ENCODE assay signal across 3 cellular contexts in genomic region chr5:169165052-169165451, GRCh38.
TF ChIP-seq lines count a peak whose summit lies in the region.

No MANE protein-coding gene starts in this region.

TF ChIP-seq in SK-N-SH, 30 proteins besides CTCF, POLR2A, EP300 and RAD21 (continues in another document):
- TF ChIP-seq, protein P1, sequence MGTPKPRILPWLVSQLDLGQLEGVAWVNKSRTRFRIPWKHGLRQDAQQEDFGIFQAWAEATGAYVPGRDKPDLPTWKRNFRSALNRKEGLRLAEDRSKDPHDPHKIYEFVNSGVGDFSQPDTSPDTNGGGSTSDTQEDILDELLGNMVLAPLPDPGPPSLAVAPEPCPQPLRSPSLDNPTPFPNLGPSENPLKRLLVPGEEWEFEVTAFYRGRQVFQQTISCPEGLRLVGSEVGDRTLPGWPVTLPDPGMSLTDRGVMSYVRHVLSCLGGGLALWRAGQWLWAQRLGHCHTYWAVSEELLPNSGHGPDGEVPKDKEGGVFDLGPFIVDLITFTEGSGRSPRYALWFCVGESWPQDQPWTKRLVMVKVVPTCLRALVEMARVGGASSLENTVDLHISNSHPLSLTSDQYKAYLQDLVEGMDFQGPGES (IDR thresholded peaks at IDR 0.05; ENCODE audit: low read depth, low read length) = no peak
- TF ChIP-seq SIN3A (IDR thresholded peaks at IDR 0.05; ENCODE audit: borderline replicate concordance, low read depth, low read length) (no peak), ELF1 (IDR thresholded peaks at IDR 0.05) (no peak), SMC3 (IDR thresholded peaks at IDR 0.05; ENCODE audit: low read depth, low read length) (no peak), EZH2phosphoT487 (IDR thresholded peaks at IDR 0.05; ENCODE audit: borderline replicate concordance, low read depth) (no peak), PBX3 (IDR thresholded peaks at IDR 0.05) (no peak), FOXJ3 (CRISPR knock-in tag; IDR thresholded peaks at IDR 0.05) (no peak), FOSL2 (IDR thresholded peaks at IDR 0.05; ENCODE audit: borderline replicate concordance, low read depth) (no peak)
- TF ChIP-seq, protein P2, sequence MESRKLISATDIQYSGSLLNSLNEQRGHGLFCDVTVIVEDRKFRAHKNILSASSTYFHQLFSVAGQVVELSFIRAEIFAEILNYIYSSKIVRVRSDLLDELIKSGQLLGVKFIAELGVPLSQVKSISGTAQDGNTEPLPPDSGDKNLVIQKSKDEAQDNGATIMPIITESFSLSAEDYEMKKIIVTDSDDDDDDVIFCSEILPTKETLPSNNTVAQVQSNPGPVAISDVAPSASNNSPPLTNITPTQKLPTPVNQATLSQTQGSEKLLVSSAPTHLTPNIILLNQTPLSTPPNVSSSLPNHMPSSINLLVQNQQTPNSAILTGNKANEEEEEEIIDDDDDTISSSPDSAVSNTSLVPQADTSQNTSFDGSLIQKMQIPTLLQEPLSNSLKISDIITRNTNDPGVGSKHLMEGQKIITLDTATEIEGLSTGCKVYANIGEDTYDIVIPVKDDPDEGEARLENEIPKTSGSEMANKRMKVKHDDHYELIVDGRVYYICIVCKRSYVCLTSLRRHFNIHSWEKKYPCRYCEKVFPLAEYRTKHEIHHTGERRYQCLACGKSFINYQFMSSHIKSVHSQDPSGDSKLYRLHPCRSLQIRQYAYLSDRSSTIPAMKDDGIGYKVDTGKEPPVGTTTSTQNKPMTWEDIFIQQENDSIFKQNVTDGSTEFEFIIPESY (IDR thresholded peaks at IDR 0.05; ENCODE audit: borderline replicate concordance, low read depth) = no peak
- TF ChIP-seq, protein P3, sequence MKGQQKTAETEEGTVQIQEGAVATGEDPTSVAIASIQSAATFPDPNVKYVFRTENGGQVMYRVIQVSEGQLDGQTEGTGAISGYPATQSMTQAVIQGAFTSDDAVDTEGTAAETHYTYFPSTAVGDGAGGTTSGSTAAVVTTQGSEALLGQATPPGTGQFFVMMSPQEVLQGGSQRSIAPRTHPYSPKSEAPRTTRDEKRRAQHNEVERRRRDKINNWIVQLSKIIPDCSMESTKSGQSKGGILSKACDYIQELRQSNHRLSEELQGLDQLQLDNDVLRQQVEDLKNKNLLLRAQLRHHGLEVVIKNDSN (IDR thresholded peaks at IDR 0.05; ENCODE audit: borderline replicate concordance, low read depth) = no peak

TF ChIP-seq in SK-N-SH treated with all-trans-retinoic acid at 6 μM for 48 hours, 23 proteins besides CTCF, POLR2A, EP300 and RAD21:
- TF ChIP-seq ZFP30 (CRISPR knock-in tag; IDR thresholded peaks at IDR 0.05) (no peak), PPARA (CRISPR knock-in tag; IDR thresholded peaks at IDR 0.05; ENCODE audit: borderline replicate concordance) (no peak), CSRNP3 (CRISPR knock-in tag; IDR thresholded peaks at IDR 0.05) (no peak), ESRRG (CRISPR knock-in tag; IDR thresholded peaks at IDR 0.05) (no peak), ZNF70 (CRISPR knock-in tag; IDR thresholded peaks at IDR 0.05) (no peak), OSR1 (CRISPR knock-in tag; IDR thresholded peaks at IDR 0.05) (no peak), ZNF565 (CRISPR knock-in tag; conservative IDR thresholded peaks at IDR 0.05; ENCODE audit: low read depth) (no peak), ZFP3 (CRISPR knock-in tag; IDR thresholded peaks at IDR 0.05) (no peak), ISL1 (CRISPR knock-in tag; IDR thresholded peaks at IDR 0.05) (no peak), POU6F1 (CRISPR knock-in tag; IDR thresholded peaks at IDR 0.05; ENCODE audit: borderline replicate concordance, low read depth) (no peak), RARB (CRISPR knock-in tag; IDR thresholded peaks at IDR 0.05) (no peak), SNAI2 (CRISPR knock-in tag; IDR thresholded peaks at IDR 0.05) (no peak), BACH2 (CRISPR knock-in tag; IDR thresholded peaks at IDR 0.05; ENCODE audit: borderline replicate concordance) (no peak), TOX (CRISPR knock-in tag; IDR thresholded peaks at IDR 0.05; ENCODE audit: borderline replicate concordance) (no peak)
- TF ChIP-seq, protein P4, sequence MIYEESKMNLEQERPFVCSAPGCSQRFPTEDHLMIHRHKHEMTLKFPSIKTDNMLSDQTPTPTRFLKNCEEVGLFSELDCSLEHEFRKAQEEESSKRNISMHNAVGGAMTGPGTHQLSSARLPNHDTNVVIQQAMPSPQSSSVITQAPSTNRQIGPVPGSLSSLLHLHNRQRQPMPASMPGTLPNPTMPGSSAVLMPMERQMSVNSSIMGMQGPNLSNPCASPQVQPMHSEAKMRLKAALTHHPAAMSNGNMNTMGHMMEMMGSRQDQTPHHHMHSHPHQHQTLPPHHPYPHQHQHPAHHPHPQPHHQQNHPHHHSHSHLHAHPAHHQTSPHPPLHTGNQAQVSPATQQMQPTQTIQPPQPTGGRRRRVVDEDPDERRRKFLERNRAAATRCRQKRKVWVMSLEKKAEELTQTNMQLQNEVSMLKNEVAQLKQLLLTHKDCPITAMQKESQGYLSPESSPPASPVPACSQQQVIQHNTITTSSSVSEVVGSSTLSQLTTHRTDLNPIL (CRISPR knock-in tag; IDR thresholded peaks at IDR 0.05; ENCODE audit: low read depth) = no peak
- TF ChIP-seq, protein P5, sequence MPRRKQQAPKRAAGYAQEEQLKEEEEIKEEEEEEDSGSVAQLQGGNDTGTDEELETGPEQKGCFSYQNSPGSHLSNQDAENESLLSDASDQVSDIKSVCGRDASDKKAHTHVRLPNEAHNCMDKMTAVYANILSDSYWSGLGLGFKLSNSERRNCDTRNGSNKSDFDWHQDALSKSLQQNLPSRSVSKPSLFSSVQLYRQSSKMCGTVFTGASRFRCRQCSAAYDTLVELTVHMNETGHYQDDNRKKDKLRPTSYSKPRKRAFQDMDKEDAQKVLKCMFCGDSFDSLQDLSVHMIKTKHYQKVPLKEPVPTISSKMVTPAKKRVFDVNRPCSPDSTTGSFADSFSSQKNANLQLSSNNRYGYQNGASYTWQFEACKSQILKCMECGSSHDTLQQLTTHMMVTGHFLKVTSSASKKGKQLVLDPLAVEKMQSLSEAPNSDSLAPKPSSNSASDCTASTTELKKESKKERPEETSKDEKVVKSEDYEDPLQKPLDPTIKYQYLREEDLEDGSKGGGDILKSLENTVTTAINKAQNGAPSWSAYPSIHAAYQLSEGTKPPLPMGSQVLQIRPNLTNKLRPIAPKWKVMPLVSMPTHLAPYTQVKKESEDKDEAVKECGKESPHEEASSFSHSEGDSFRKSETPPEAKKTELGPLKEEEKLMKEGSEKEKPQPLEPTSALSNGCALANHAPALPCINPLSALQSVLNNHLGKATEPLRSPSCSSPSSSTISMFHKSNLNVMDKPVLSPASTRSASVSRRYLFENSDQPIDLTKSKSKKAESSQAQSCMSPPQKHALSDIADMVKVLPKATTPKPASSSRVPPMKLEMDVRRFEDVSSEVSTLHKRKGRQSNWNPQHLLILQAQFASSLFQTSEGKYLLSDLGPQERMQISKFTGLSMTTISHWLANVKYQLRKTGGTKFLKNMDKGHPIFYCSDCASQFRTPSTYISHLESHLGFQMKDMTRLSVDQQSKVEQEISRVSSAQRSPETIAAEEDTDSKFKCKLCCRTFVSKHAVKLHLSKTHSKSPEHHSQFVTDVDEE (CRISPR knock-in tag; IDR thresholded peaks at IDR 0.05) = no peak
TF ChIP-seq in SK-N-SH treated with all-trans-retinoic acid at 6 μM for 48 hours: peak in this region for 0.

TF ChIP-seq in H1, 55 proteins besides CTCF, POLR2A, EP300 and RAD21:
- no peak for TF ChIP-seq HDAC2 (IDR thresholded peaks at IDR 0.05; ENCODE audit: borderline replicate concordance in 1 of 2, low read depth in 2 of 2, low read length in 2 of 2)
- TF ChIP-seq BCL11A (IDR thresholded peaks at IDR 0.05; ENCODE audit: low read depth in 2 of 2, low read length in 2 of 2) = no peak
- TF ChIP-seq GTF2F1 (IDR thresholded peaks at IDR 0.05; ENCODE audit: borderline replicate concordance, low read depth, low read length) = no peak
- no peak for TF ChIP-seq PHF8 (conservative IDR thresholded peaks at IDR 0.05; ENCODE audit: low read depth, low read length)
- no peak for TF ChIP-seq YY1 (IDR thresholded peaks at IDR 0.05; ENCODE audit: low read depth, low read length)
- TF ChIP-seq TEAD4 (IDR thresholded peaks at IDR 0.05; ENCODE audit: low read depth, low read length) = no peak
- TF ChIP-seq EGR1 (IDR thresholded peaks at IDR 0.05; ENCODE audit: borderline replicate concordance, low read depth, low read length) = no peak
- no peak for TF ChIP-seq TAF7 (optimal IDR thresholded peaks at IDR 0.05; ENCODE audit: borderline replicate concordance, low read depth, low read length)
- no peak for TF ChIP-seq CHD7 (IDR thresholded peaks at IDR 0.05; ENCODE audit: insufficient replicate concordance, low read length)
- TF ChIP-seq GABPA (IDR thresholded peaks at IDR 0.05; ENCODE audit: borderline replicate concordance, insufficient read depth, low read length) = no peak
- no peak for TF ChIP-seq ZNF274 (IDR thresholded peaks at IDR 0.05; ENCODE audit: borderline replicate concordance, extremely low read depth, low read length)
- TF ChIP-seq SRF (IDR thresholded peaks at IDR 0.05; ENCODE audit: low read depth, low read length) = no peak
- TF ChIP-seq SP4 (IDR thresholded peaks at IDR 0.05; ENCODE audit: low read length) = no peak
- no peak for TF ChIP-seq SIX5 (IDR thresholded peaks at IDR 0.05; ENCODE audit: low read depth, low read length)
- no peak for TF ChIP-seq NRF1 (IDR thresholded peaks at IDR 0.05; ENCODE audit: low read depth, low read length)
- no peak for TF ChIP-seq MAX (IDR thresholded peaks at IDR 0.05)
